In genomic region chr2:177905640-177906039, GRCh38 we compare ENCODE assay signal across 1 cellular context.
TF ChIP-seq lines count a peak whose summit lies in the region.

No MANE protein-coding gene starts in this region.

TF ChIP-seq in HCT116, 20 proteins besides CTCF, POLR2A, EP300 and RAD21:
- TF ChIP-seq, protein P1, sequence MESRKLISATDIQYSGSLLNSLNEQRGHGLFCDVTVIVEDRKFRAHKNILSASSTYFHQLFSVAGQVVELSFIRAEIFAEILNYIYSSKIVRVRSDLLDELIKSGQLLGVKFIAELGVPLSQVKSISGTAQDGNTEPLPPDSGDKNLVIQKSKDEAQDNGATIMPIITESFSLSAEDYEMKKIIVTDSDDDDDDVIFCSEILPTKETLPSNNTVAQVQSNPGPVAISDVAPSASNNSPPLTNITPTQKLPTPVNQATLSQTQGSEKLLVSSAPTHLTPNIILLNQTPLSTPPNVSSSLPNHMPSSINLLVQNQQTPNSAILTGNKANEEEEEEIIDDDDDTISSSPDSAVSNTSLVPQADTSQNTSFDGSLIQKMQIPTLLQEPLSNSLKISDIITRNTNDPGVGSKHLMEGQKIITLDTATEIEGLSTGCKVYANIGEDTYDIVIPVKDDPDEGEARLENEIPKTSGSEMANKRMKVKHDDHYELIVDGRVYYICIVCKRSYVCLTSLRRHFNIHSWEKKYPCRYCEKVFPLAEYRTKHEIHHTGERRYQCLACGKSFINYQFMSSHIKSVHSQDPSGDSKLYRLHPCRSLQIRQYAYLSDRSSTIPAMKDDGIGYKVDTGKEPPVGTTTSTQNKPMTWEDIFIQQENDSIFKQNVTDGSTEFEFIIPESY (IDR thresholded peaks at IDR 0.05; ENCODE audit: extremely low read depth, insufficient replicate concordance, low read length): no peak
- TF ChIP-seq, protein P2, sequence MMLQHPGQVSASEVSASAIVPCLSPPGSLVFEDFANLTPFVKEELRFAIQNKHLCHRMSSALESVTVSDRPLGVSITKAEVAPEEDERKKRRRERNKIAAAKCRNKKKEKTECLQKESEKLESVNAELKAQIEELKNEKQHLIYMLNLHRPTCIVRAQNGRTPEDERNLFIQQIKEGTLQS (IDR thresholded peaks at IDR 0.05): no peak
- no peak for TF ChIP-seq SRF (IDR thresholded peaks at IDR 0.05; ENCODE audit: low read depth)
- no peak for TF ChIP-seq TCF7L2 (IDR thresholded peaks at IDR 0.05; ENCODE audit: borderline replicate concordance, extremely low read depth, insufficient read depth, insufficient read length)
- TF ChIP-seq ELF1 (IDR thresholded peaks at IDR 0.05; ENCODE audit: borderline replicate concordance, low read depth): no peak
- no peak for TF ChIP-seq CBX3 (IDR thresholded peaks at IDR 0.05; ENCODE audit: low read depth)
- no peak for TF ChIP-seq SP1 (IDR thresholded peaks at IDR 0.05; ENCODE audit: low read depth)
- TF ChIP-seq ZFX (IDR thresholded peaks at IDR 0.05): no peak
- no peak for TF ChIP-seq REST (IDR thresholded peaks at IDR 0.05; ENCODE audit: low read depth)
- no peak for TF ChIP-seq SIN3A (IDR thresholded peaks at IDR 0.05; ENCODE audit: low read depth)
- no peak for TF ChIP-seq CEBPB (IDR thresholded peaks at IDR 0.05; ENCODE audit: low read depth)
- no peak for TF ChIP-seq ZNF274 (IDR thresholded peaks at IDR 0.05; ENCODE audit: low read depth, low read length)
- TF ChIP-seq FOSL1 (IDR thresholded peaks at IDR 0.05; ENCODE audit: low read depth): no peak
- TF ChIP-seq JUND (IDR thresholded peaks at IDR 0.05): no peak
- TF ChIP-seq YY1 (IDR thresholded peaks at IDR 0.05; ENCODE audit: extremely low read depth, insufficient replicate concordance, low read depth, low read length): no peak
TF ChIP-seq in HCT116: peak in this region for 0.
